8 cellular contexts compared by ENCODE assay signal in genomic region chr18:63320690-63321265, GRCh38. TPM values are rescaled to one million over a fixed set of nuclear protein-coding genes. Genes with fewer than 3 reads are reported as not detected.
DNase-seq lines count a peak whose midpoint lies in the region; ATAC-seq and TF ChIP-seq lines count a peak whose summit lies in the region.

No MANE protein-coding gene starts in this region.

- H3K36me3 Mint-ChIP-seq in nephron progenitor cell (ENCODE audit: low read depth): no peaks in the 10 kb centered on the region

- DNase-seq in HEK293T (ENCODE audit: extremely low spot score): no peak
- peak; percentile 63 for DNase-seq in NCI-H2227 (lab: John Stamatoyannopoulos, UW; ENCODE audit: unreplicated experiment)
- DNase-seq in activated T-cell treated with anti-CD3 and anti-CD28 coated beads for 4 hours: peak; percentile 30
- no peak for DNase-seq in esophagus muscularis mucosa (ENCODE audit: extremely low spot score)
- peak; percentile 45 for DNase-seq in nephron progenitor cell
- DNase-seq in vagina (ENCODE audit: extremely low spot score in 2 of 2): no peak

- intact Hi-C loops in esophagus muscularis mucosa (cut with DNase I): loop anchor here (2.0 kb wide), 1 partner anchor 62 kb away; no protein-coding TSS in a partner anchor
- intact Hi-C loops in vagina (cut with DNase I): loop anchor here (5.0 kb wide), 1 partner anchor 293 kb away; no protein-coding TSS in a partner anchor

- no peaks in the 10 kb centered on the region for H3K9me3 Mint-ChIP-seq in nephron progenitor cell

- TF ChIP-seq CTCF in DOHH2 (IDR thresholded peaks at IDR 0.05; ENCODE audit: low read depth, low read length, poor library complexity, severe bottlenecking) (no peak), esophagus muscularis mucosa (IDR thresholded peaks at IDR 0.05) (no peak), nephron progenitor cell (IDR thresholded peaks at IDR 0.05) (no peak), vagina (IDR thresholded peaks at IDR 0.05) (no peak)

- no peak for TF ChIP-seq EP300 in esophagus muscularis mucosa (IDR thresholded peaks at IDR 0.05)

- CTCF ChIA-PET in HEK293T (lab: Yijun Ruan, JAX): no interaction called here

- H3K4me1 ChIP-seq in DOHH2 (ENCODE audit: control insufficient read depth, low read length): peaks cover 33% of the 10 kb centered on the region
- H3K4me1 ChIP-seq in esophagus muscularis mucosa: peaks cover 15 to 56% (median 44%) of the 10 kb centered on the region in 4 donors
- H3K4me1 ChIP-seq in vagina: peaks cover 28% of the 10 kb centered on the region

- H3K9me3 ChIP-seq in DOHH2 (ENCODE audit: control insufficient read depth, insufficient read depth, low read length): no peaks in the 10 kb centered on the region
- H3K9me3 ChIP-seq in esophagus muscularis mucosa: no peaks in the 10 kb centered on the region
- no peaks in the 10 kb centered on the region for H3K9me3 ChIP-seq in vagina

- H3K4me2 ChIP-seq in DOHH2 (ENCODE audit: low read length): peak overlapping the region; percentile 72

- WGBS in esophagus muscularis mucosa: 35% methylated on average over 31 of the region's 33 CpGs

- H3K79me2 ChIP-seq in DOHH2 (ENCODE audit: control insufficient read depth, low read length): peaks cover 47% of the 10 kb centered on the region

- H3K4me1 Mint-ChIP-seq in nephron progenitor cell: peaks cover 58% of the 10 kb centered on the region

- peak overlapping the region; percentile 81 for H3K27ac ChIP-seq in DOHH2 (ENCODE audit: low read depth, low read length)
- H3K27ac ChIP-seq in esophagus muscularis mucosa (replicated peaks in 1 of 4): peak overlapping the region; percentile 88 to 93 (median 92)
- H3K27ac ChIP-seq in vagina: peak overlapping the region; percentile 91

- H3K27me3 ChIP-seq in DOHH2 (ENCODE audit: control insufficient read depth, low read length): peaks cover 25% of the 10 kb centered on the region
- peaks cover 0 to 4% (median 0%) of the 10 kb centered on the region in 4 donors for H3K27me3 ChIP-seq in esophagus muscularis mucosa
- no peaks in the 10 kb centered on the region for H3K27me3 ChIP-seq in vagina

- peak overlapping the region; percentile 88 for H3K4me3 Mint-ChIP-seq in nephron progenitor cell

- H3K27ac Mint-ChIP-seq in nephron progenitor cell: no peak overlapping the region

- H4K20me1 ChIP-seq in DOHH2 (ENCODE audit: control insufficient read depth, insufficient read depth, low read depth, low read length): peaks cover 10% of the 10 kb centered on the region; the same call in 1 of the 2 replicates

- POLR2A ChIA-PET in HEK293T (lab: Yijun Ruan, JAX): interaction anchor here (0.7 kb wide), 1 partner anchor 128 kb away, joined by 3 read pairs; no protein-coding TSS in a partner anchor

- peaks cover 37% of the 10 kb centered on the region for H3K27me3 Mint-ChIP-seq in nephron progenitor cell (ENCODE audit: low read depth, poor library complexity)

- TF ChIP-seq POLR2A in esophagus muscularis mucosa (IDR thresholded peaks at IDR 0.05; ENCODE audit: low read depth): no peak
- no peak for TF ChIP-seq POLR2A in vagina (IDR thresholded peaks at IDR 0.05)

- H3F3A ChIP-seq in DOHH2 (ENCODE audit: control insufficient read depth, insufficient read depth): peaks cover 18% of the 10 kb centered on the region

- peaks cover 39% of the 10 kb centered on the region for H3K36me3 ChIP-seq in DOHH2 (ENCODE audit: control insufficient read depth, low read length)
- H3K36me3 ChIP-seq in esophagus muscularis mucosa: no peaks in the 10 kb centered on the region
- no peaks in the 10 kb centered on the region for H3K36me3 ChIP-seq in vagina

- ATAC-seq in GM18870 (IDR thresholded peaks at IDR 0.05; ENCODE audit: unreplicated experiment): no peak

- H3K4me3 ChIP-seq in DOHH2 (ENCODE audit: low read length) (peak overlapping the region; percentile 82), esophagus muscularis mucosa (peak overlapping the region; percentile 69 to 92 (median 78)), vagina (peak overlapping the region; percentile 63 to 84)

- H3K9me2 ChIP-seq in DOHH2 (replicated peaks; ENCODE audit: control insufficient read depth, low read length): no peaks in the 10 kb centered on the region

TF ChIP-seq in HEK293T, 16 proteins besides CTCF, POLR2A, EP300 and RAD21:
- TF ChIP-seq SP1 (IDR thresholded peaks at IDR 0.05) (no peak), FOXM1 (IDR thresholded peaks at IDR 0.05; ENCODE audit: borderline replicate concordance) (no peak), L3MBTL2 (conservative IDR thresholded peaks at IDR 0.05) (peak; percentile 20; the same call in 1 of the 2 replicates), BHLHE40 (IDR thresholded peaks at IDR 0.05; ENCODE audit: borderline replicate concordance) (no peak), FOXK2 (IDR thresholded peaks at IDR 0.05) (no peak), LEF1 (IDR thresholded peaks at IDR 0.05; ENCODE audit: borderline replicate concordance) (no peak)

RNA-seq across cellular contexts. Expression of gene BCL2, which starts 1.2 kb away (rescaled TPM):
- total RNA-seq in esophagus muscularis mucosa (10 to 100 TPM; 25.2 to 39.0 (median 36.1) TPM), vagina (18.7 TPM)

RNA-seq across cellular contexts. Expression of gene KDSR, which starts 46.2 kb away (rescaled TPM):
- total RNA-seq in esophagus muscularis mucosa (10 to 100 TPM; 41.8 to 58.8 (median 49.8) TPM), vagina (42.0 TPM)

Comparison
In these comparisons a context has a peak if more than half of its experiments do, and no peak if none do; other contexts are left out.
1. DNase-seq: peak in NCI-H2227 (single experiment), activated T-cell treated with anti-CD3 and anti-CD28 coated beads for 4 hours (single experiment) and nephron progenitor cell (single experiment); none in HEK293T (single experiment), esophagus muscularis mucosa (single experiment) and vagina (0 of 2).
2. Peak in every context shown above with its lines, with median percentiles within 50 percentile points of each other: H3K27ac ChIP-seq and H3K4me3 ChIP-seq.